13 cellular contexts compared by ENCODE assay signal in the genomic region with DNA sequence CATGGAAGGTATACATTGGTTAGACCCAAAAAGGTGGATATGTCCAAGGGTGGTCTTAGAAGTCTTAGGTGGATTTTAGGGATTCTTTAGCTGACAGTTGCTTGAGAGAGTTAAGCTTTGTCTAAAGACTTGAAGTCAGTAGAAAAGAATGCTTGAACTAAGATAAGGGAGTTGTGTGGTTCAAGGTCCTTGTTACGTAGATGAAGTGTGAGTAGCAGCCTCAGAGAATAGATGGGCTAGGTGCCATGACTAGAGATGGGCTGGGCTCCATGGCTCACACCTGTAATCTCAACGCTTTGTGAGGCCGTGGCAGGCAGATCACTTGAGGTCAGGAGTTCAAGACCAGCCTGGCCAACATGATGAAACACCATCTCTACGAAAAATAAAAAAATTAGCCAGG. TPM values are rescaled to one million over a fixed set of nuclear protein-coding genes. Genes with fewer than 3 reads are reported as not detected.
DNase-seq lines count a peak whose midpoint lies in the region; ATAC-seq, FAIRE-seq and TF ChIP-seq lines count a peak whose summit lies in the region.
"Had no signal": no experiment of that assay in that cellular context is flagged by ENCODE, and none has a peak within 500 bp of the region (broad histone marks: within the 10 kb centered on the region; RNA-seq: fewer than 3 reads in every experiment).

No MANE protein-coding gene starts in this region.

- H3K36me3 Mint-ChIP-seq in activated CD4-positive, alpha-beta T cell treated with anti-CD3 and anti-CD28 coated beads, Interleukin-2, amount 10 ng/mL, durations not matched to agents 24 days and 14 days (ENCODE audit: low read depth), result peaks cover 14% of the 10 kb centered on the region
- peaks cover 13% of the 10 kb centered on the region for H3K36me3 Mint-ChIP-seq in T-cell
- H3K36me3 Mint-ChIP-seq in osteocyte (ENCODE audit: unreplicated experiment), result peaks cover 2% of the 10 kb centered on the region

- CTCF ChIA-PET in T-cell (lab: Charles Lee), result interaction anchor here in 1 of 2 donors (1.8 kb wide), 1 partner anchor 37 kb away, joined by 11 read pairs; no protein-coding TSS in a partner anchor

- H3K27me3 Mint-ChIP-seq in activated CD4-positive, alpha-beta T cell treated with anti-CD3 and anti-CD28 coated beads, Interleukin-2, amount 10 ng/mL, durations not matched to agents 24 days and 14 days, result no peaks in the 10 kb centered on the region
- no peaks in the 10 kb centered on the region for H3K27me3 Mint-ChIP-seq in T-cell
- H3K27me3 Mint-ChIP-seq in osteocyte (ENCODE audit: unreplicated experiment), result peaks cover 7% of the 10 kb centered on the region

- peaks cover 8 to 10% of the 10 kb centered on the region in 2 donors for H3K4me1 ChIP-seq in duodenal mucosa (ENCODE audit: control insufficient read depth in 1 of 2, insufficient read depth in 2 of 2, low read length in 2 of 2)

- POLR2A ChIA-PET in T-cell (lab: Charles Lee), result interaction anchor here (0.5 to 2.0 kb wide), 3 partner anchors 142 to 216 kb away, joined by 3 to 17 read pairs (median 3); no protein-coding TSS in a partner anchor

- TF ChIP-seq CTCF in osteocyte (IDR thresholded peaks at IDR 0.05), result no peak

- H3K27me3 ChIP-seq in duodenal mucosa (ENCODE audit: control insufficient read depth in 1 of 2, insufficient read depth in 2 of 2, low read length in 2 of 2), result no peaks in the 10 kb centered on the region
- H3K27me3 ChIP-seq: ascending aorta had no signal

- H3K27ac ChIP-seq in duodenal mucosa (ENCODE audit: low read depth, low read length), result peak overlapping the region; percentile 53
- H3K27ac ChIP-seq: ascending aorta had no signal

- FAIRE-seq in frontal cortex (lab: Jason Lieb, UNC), result no peak
- FAIRE-seq: A204.1 had no signal

- H3K27ac Mint-ChIP-seq in activated CD4-positive, alpha-beta T cell treated with anti-CD3 and anti-CD28 coated beads, Interleukin-2, amount 10 ng/mL, durations not matched to agents 24 days and 14 days, result no peak overlapping the region
- H3K27ac Mint-ChIP-seq in T-cell (peak overlapping the region in 1 of 2 donors; percentile 31), osteocyte (ENCODE audit: unreplicated experiment) (no peak overlapping the region)

- no peak overlapping the region for H3K4me3 ChIP-seq in duodenal mucosa (ENCODE audit: low read depth in 1 of 2, low read length in 2 of 2)

- no peak overlapping the region for H3K9ac ChIP-seq in duodenal mucosa (ENCODE audit: low read depth in 1 of 2, low read length in 2 of 2)

- H3K4me1 Mint-ChIP-seq in activated CD4-positive, alpha-beta T cell treated with anti-CD3 and anti-CD28 coated beads, Interleukin-2, amount 10 ng/mL, durations not matched to agents 24 days and 14 days, result peaks cover 14% of the 10 kb centered on the region
- H3K4me1 Mint-ChIP-seq in T-cell (peaks cover 29 to 42% (median 38%) of the 10 kb centered on the region in 3 donors), osteocyte (ENCODE audit: unreplicated experiment) (peaks cover 12% of the 10 kb centered on the region)

- no peak for ATAC-seq in T-cell (replicated peaks in 1 of 4)
- ATAC-seq in activated CD4-positive, CD25-positive, alpha-beta regulatory T cell treated with anti-CD3 and anti-CD28 coated beads, Interleukin-2, amount 50 U/mL, for 24 hours, result no peak

- no peaks in the 10 kb centered on the region for H3K36me3 ChIP-seq in duodenal mucosa (ENCODE audit: control insufficient read depth in 1 of 2, insufficient read depth in 2 of 2, low read length in 2 of 2)
- H3K36me3 ChIP-seq: ascending aorta had no signal

- intact Hi-C loops in activated CD4-positive, alpha-beta T cell treated with anti-CD3 and anti-CD28 coated beads, Interleukin-2, amount 10 ng/mL, durations not matched to agents 24 days and 14 days (cut with micrococcal nuclease), result loop anchor here (5.0 kb wide), 2 partner anchors 80 to 160 kb away; no protein-coding TSS in a partner anchor

- H3K4me3 Mint-ChIP-seq in activated CD4-positive, alpha-beta T cell treated with anti-CD3 and anti-CD28 coated beads, Interleukin-2, amount 10 ng/mL, durations not matched to agents 24 days and 14 days, result peak overlapping the region; percentile 98
- peak overlapping the region; percentile 83 to 90 (median 90) for H3K4me3 Mint-ChIP-seq in T-cell
- H3K4me3 Mint-ChIP-seq in osteocyte (ENCODE audit: unreplicated experiment), result peak overlapping the region; percentile 84

- H3K9me3 Mint-ChIP-seq in activated CD4-positive, alpha-beta T cell treated with anti-CD3 and anti-CD28 coated beads, Interleukin-2, amount 10 ng/mL, durations not matched to agents 24 days and 14 days, result peaks cover 4% of the 10 kb centered on the region
- H3K9me3 Mint-ChIP-seq in T-cell, result no peaks in the 10 kb centered on the region
- peaks cover 3% of the 10 kb centered on the region for H3K9me3 Mint-ChIP-seq in osteocyte (ENCODE audit: unreplicated experiment)

- DNase-seq in activated CD4-positive, alpha-beta T cell treated with anti-CD3 and anti-CD28 coated beads, Interleukin-2, amount 10 ng/mL, durations not matched to agents 24 days and 14 days, result no peak
- no peak for DNase-seq in activated CD4-positive, alpha-beta T cell treated with anti-CD3 and anti-CD28 coated beads, Interleukin-2, amount 50 U/mL, for 1 hour
- DNase-seq in T-cell (no peak), osteocyte (ENCODE audit: extremely low spot score, unreplicated experiment) (no peak), frontal cortex (ENCODE audit: low spot score in 2 of 2) (no peak), NCI-H146 (lab: John Stamatoyannopoulos, UW) (no peak)
- DNase-seq: effector memory CD4-positive, alpha-beta T cell; glutamatergic neuron; left cardiac atrium had no signal

- H3K9me3 ChIP-seq in duodenal mucosa (ENCODE audit: control insufficient read depth in 1 of 2, low read length in 2 of 2), result no peaks in the 10 kb centered on the region
- H3K9me3 ChIP-seq: ascending aorta had no signal

RNA-seq across cellular contexts. Expression of a gene that starts 1.7 kb away (rescaled TPM):
- 8.6 and 10.7 TPM in 2 replicates for total RNA-seq in activated CD4-positive, alpha-beta T cell treated with anti-CD3 and anti-CD28 coated beads, Interleukin-2, amount 10 ng/mL, durations not matched to agents 24 days and 14 days
- 10 to 100 TPM; 10.0 to 15.8 (median 14.2) TPM for total RNA-seq in T-cell
- 3.6 and 4.1 TPM in 2 replicates for total RNA-seq in osteocyte
- total RNA-seq in frontal cortex, result 6.1 TPM
- total RNA-seq: ascending aorta had no signal
